In genomic region chr1:79079770-79080169, GRCh38 we compare ENCODE assay signal across 8 cellular contexts.
DNase-seq lines count a peak whose midpoint lies in the region; ATAC-seq and TF ChIP-seq lines count a peak whose summit lies in the region.

No MANE protein-coding gene starts in this region.

- no peak overlapping the region for H2AK5ac ChIP-seq in neuronal stem cell (ENCODE audit: low read depth, low read length)

- H4K8ac ChIP-seq in neuronal stem cell (ENCODE audit: low read depth, low read length): peak overlapping the region; percentile 65

- CTCF ChIA-PET in OCI-LY7 (lab: Charles Lee; ENCODE audit: unreplicated experiment): no interaction called here

- POLR2A ChIA-PET in OCI-LY7 (lab: Charles Lee): no interaction called here

- no peaks in the 10 kb centered on the region for H3K9me2 ChIP-seq in OCI-LY7 (ENCODE audit: insufficient read depth, low read length)

- H3K4me3 ChIP-seq in epithelial cell of proximal tubule (ENCODE audit: low read depth, low read length) (no peak overlapping the region), neuronal stem cell (ENCODE audit: low read length in 2 of 2) (no peak overlapping the region), vagina (no peak overlapping the region), OCI-LY7 (ENCODE audit: low read depth, low read length, poor library complexity, severe bottlenecking) (no peak overlapping the region)

- H3K79me1 ChIP-seq in neuronal stem cell (ENCODE audit: low read depth, low read length): no peaks in the 10 kb centered on the region

- H3K4me2 ChIP-seq in neuronal stem cell (ENCODE audit: insufficient read depth, low read length, poor library complexity, severe bottlenecking) (no peak overlapping the region), OCI-LY7 (ENCODE audit: low read length) (no peak overlapping the region)

- H2BK5ac ChIP-seq in neuronal stem cell (ENCODE audit: low read length): no peak overlapping the region

- TF ChIP-seq POLR2A in vagina (IDR thresholded peaks at IDR 0.05): no peak

- H3K36me3 ChIP-seq in neuronal stem cell (replicated peaks in 1 of 2; ENCODE audit: control insufficient read depth in 2 of 2, insufficient read depth in 2 of 2, low read length in 2 of 2): no peaks in the 10 kb centered on the region
- no peaks in the 10 kb centered on the region for H3K36me3 ChIP-seq in vagina
- no peaks in the 10 kb centered on the region for H3K36me3 ChIP-seq in OCI-LY7 (ENCODE audit: insufficient read depth, low read length)

- no peak overlapping the region for H3K14ac ChIP-seq in neuronal stem cell (ENCODE audit: low read length)

- H3K4me1 ChIP-seq in neuronal stem cell (ENCODE audit: control insufficient read depth in 2 of 2, insufficient read depth in 1 of 2, low read depth in 1 of 2, low read length in 2 of 2) (peaks cover 4 to 5% of the 10 kb centered on the region in 2 donors), vagina (no peaks in the 10 kb centered on the region), OCI-LY7 (ENCODE audit: insufficient read depth, low read length, poor library complexity, severe bottlenecking) (no peaks in the 10 kb centered on the region)

- H3K27ac ChIP-seq in neuronal stem cell (replicated peaks; ENCODE audit: low read length) (peak overlapping the region; percentile 7), vagina (no peak overlapping the region), OCI-LY7 (ENCODE audit: low read depth, low read length, poor library complexity, severe bottlenecking) (no peak overlapping the region)

- H2BK120ac ChIP-seq in neuronal stem cell (ENCODE audit: low read depth, low read length): no peak overlapping the region

- no peaks in the 10 kb centered on the region for H3K27me3 ChIP-seq in neuronal stem cell (ENCODE audit: control insufficient read depth in 3 of 3, insufficient read depth in 3 of 3, low read depth in 1 of 3, low read length in 3 of 3)
- H3K27me3 ChIP-seq in vagina: no peaks in the 10 kb centered on the region

- H3K9me3 ChIP-seq in neuronal stem cell (replicated peaks in 1 of 2; ENCODE audit: control insufficient read depth in 2 of 2, insufficient read depth in 1 of 2, low read depth in 1 of 2, low read length in 2 of 2) (peaks cover 0 to 2% of the 10 kb centered on the region in 2 donors), vagina (no peaks in the 10 kb centered on the region), OCI-LY7 (ENCODE audit: low read length) (no peaks in the 10 kb centered on the region)

- no peak overlapping the region for H2BK15ac ChIP-seq in neuronal stem cell (ENCODE audit: low read length)

- no peak overlapping the region for H4K91ac ChIP-seq in neuronal stem cell (ENCODE audit: low read depth, low read length, poor library complexity)

- H2AFZ ChIP-seq in neuronal stem cell (ENCODE audit: low read length) (peak overlapping the region; percentile 40), OCI-LY7 (ENCODE audit: low read length) (no peak overlapping the region)

- no peaks in the 10 kb centered on the region for H3K79me2 ChIP-seq in OCI-LY7 (ENCODE audit: insufficient read depth, low read depth, low read length)

- no peak overlapping the region for H2BK12ac ChIP-seq in neuronal stem cell (ENCODE audit: low read length)

- ATAC-seq in GM19351 (IDR thresholded peaks at IDR 0.05; ENCODE audit: unreplicated experiment): no peak

- no peak overlapping the region for H3K23ac ChIP-seq in neuronal stem cell (ENCODE audit: low read depth, low read length, poor library complexity)

- intact Hi-C loops in vagina (cut with DNase I) (no loop called here), OCI-LY7 (cut with micrococcal nuclease; ENCODE audit: unreplicated experiment) (no loop called here)

- no peak overlapping the region for H3K4ac ChIP-seq in neuronal stem cell (ENCODE audit: low read length)

- H3K9ac ChIP-seq in neuronal stem cell (ENCODE audit: low read depth, low read length, poor library complexity): no peak overlapping the region

- BruUV-seq in OCI-LY7 (replicated peaks; lab: Mats Ljungman, UMichigan): no TSS peak

- H3K18ac ChIP-seq in neuronal stem cell (ENCODE audit: low read length): no peak overlapping the region

- no peaks in the 10 kb centered on the region for H4K20me1 ChIP-seq in OCI-LY7 (ENCODE audit: insufficient read depth, low read length)

- no peak for TF ChIP-seq CTCF in epithelial cell of proximal tubule (conservative IDR thresholded peaks at IDR 0.05; ENCODE audit: low read depth, low read length)
- no peak for TF ChIP-seq CTCF in vagina (IDR thresholded peaks at IDR 0.05)
- no peak for TF ChIP-seq CTCF in OCI-LY7 (conservative IDR thresholded peaks at IDR 0.05; ENCODE audit: low read length)

- DNase-seq in Daoy (ENCODE audit: low read depth): peak; percentile 93
- peak; percentile 86 for DNase-seq in NCI-H510A treated with DMSO at 0.1 percent for 48 hours (lab: John Stamatoyannopoulos, UW)
- peak; percentile 96 for DNase-seq in epithelial cell of proximal tubule (ENCODE audit: low read depth)
- no peak for DNase-seq in neuronal stem cell (ENCODE audit: low spot score)
- no peak for DNase-seq in vagina (ENCODE audit: extremely low spot score in 2 of 2)
- no peak for DNase-seq in NCI-H2196 (lab: John Stamatoyannopoulos, UW; ENCODE audit: unreplicated experiment)
- no peak for DNase-seq in OCI-LY7 (ENCODE audit: low spot score)

Comparison
In these comparisons a context has a peak if more than half of its experiments do, and no peak if none do; other contexts are left out.
1. DNase-seq: peak in Daoy (single experiment), NCI-H510A treated with DMSO at 0.1 percent for 48 hours (single experiment) and epithelial cell of proximal tubule (single experiment); none in neuronal stem cell (single experiment), vagina (0 of 2), NCI-H2196 (single experiment) and OCI-LY7 (single experiment).